ENCODE assay signal across 23 cellular contexts in genomic region chr1:19351858-19352257, GRCh38. TPM values are rescaled to one million over a fixed set of nuclear protein-coding genes. Genes with fewer than 3 reads are reported as not detected.
DNase-seq lines count a peak whose midpoint lies in the region; ATAC-seq and TF ChIP-seq lines count a peak whose summit lies in the region.
"Had no signal": no experiment of that assay in that cellular context is flagged by ENCODE, and none has a peak within 500 bp of the region (broad histone marks: within the 10 kb centered on the region; RNA-seq: fewer than 3 reads in every experiment).

No MANE protein-coding gene starts in this region.

- TF ChIP-seq POLR2A in IMR-90 (IDR thresholded peaks at IDR 0.05; ENCODE audit: low read depth, low read length): no peak

- H4K8ac ChIP-seq in IMR-90 (ENCODE audit: low read depth in 2 of 2, low read length in 2 of 2): no peak overlapping the region

- H2AFZ ChIP-seq in IMR-90 (replicated peaks; ENCODE audit: low read length, poor library complexity): peak overlapping the region; percentile 17

- no TSS peak for BruUV-seq in IMR-90 (replicated peaks; lab: Mats Ljungman, UMichigan)

- POLR2A ChIA-PET in IMR-90 (lab: Charles Lee; ENCODE audit: unreplicated experiment): no interaction called here

- H3K9me1 ChIP-seq in IMR-90 (ENCODE audit: insufficient read depth, low read length): no peaks in the 10 kb centered on the region

- no peak overlapping the region for H3K56ac ChIP-seq in IMR-90 (ENCODE audit: extremely low read depth, insufficient read depth, low read length)

- no peak overlapping the region for H3K4me3 Mint-ChIP-seq in activated T-helper 17 cell treated with anti-CD3 and anti-CD28 coated beads, Interleukin-2, amount 50 U/mL, for 72 hours
- H3K4me3 Mint-ChIP-seq in stimulated activated effector memory CD8-positive, alpha-beta T cell treated with anti-CD3 and anti-CD28 coated beads, Interleukin-12 subunit alpha, Interleukin-12 subunit beta, amount 100 ng/mL, for 72 hours: no peak overlapping the region
- no peak overlapping the region for H3K4me3 Mint-ChIP-seq in chondrocyte (ENCODE audit: unreplicated experiment)

- H2AK5ac ChIP-seq in IMR-90 (ENCODE audit: low read depth, low read length): no peak overlapping the region

- H4K91ac ChIP-seq in IMR-90 (ENCODE audit: insufficient read depth, low read depth, low read length): no peak overlapping the region

- ATAC-seq in IMR-90 (ENCODE audit: low read depth): no peak
- ATAC-seq in activated T-helper 17 cell treated with anti-CD3 and anti-CD28 coated beads, Interleukin-2, amount 50 U/mL, for 72 hours (replicated peaks): no peak
- peak; percentile 7 for ATAC-seq in left colon
- ATAC-seq in stimulated activated effector memory CD8-positive, alpha-beta T cell treated with anti-CD3 and anti-CD28 coated beads, Interleukin-12 subunit alpha, Interleukin-12 subunit beta, amount 100 ng/mL, for 72 hours: no peak
- no peak for ATAC-seq in HG02763 (IDR thresholded peaks at IDR 0.05; ENCODE audit: unreplicated experiment)
- ATAC-seq: foreskin keratinocyte had no signal

- no peak for TF ChIP-seq CTCF in IMR-90 (conservative IDR thresholded peaks at IDR 0.05; ENCODE audit: low read depth, low read length)
- TF ChIP-seq CTCF in chondrocyte (IDR thresholded peaks at IDR 0.05): no peak

- no peak overlapping the region for H2BK5ac ChIP-seq in IMR-90 (ENCODE audit: low read depth, low read length, poor library complexity, severe bottlenecking)

- H3K4me1 Mint-ChIP-seq in activated T-helper 17 cell treated with anti-CD3 and anti-CD28 coated beads, Interleukin-2, amount 50 U/mL, for 72 hours: no peaks in the 10 kb centered on the region
- no peaks in the 10 kb centered on the region for H3K4me1 Mint-ChIP-seq in stimulated activated effector memory CD8-positive, alpha-beta T cell treated with anti-CD3 and anti-CD28 coated beads, Interleukin-12 subunit alpha, Interleukin-12 subunit beta, amount 100 ng/mL, for 72 hours
- H3K4me1 Mint-ChIP-seq in chondrocyte (ENCODE audit: low read depth): no peaks in the 10 kb centered on the region

- H3K4me1 ChIP-seq in IMR-90 (ENCODE audit: control insufficient read depth, insufficient read depth, low read length): peaks cover 2% of the 10 kb centered on the region; the same call in 1 of the 2 replicates
- H3K4me1 ChIP-seq: foreskin keratinocyte had no signal

- peaks cover 82% of the 10 kb centered on the region for H3K36me3 ChIP-seq in IMR-90 (ENCODE audit: control insufficient read depth, insufficient read depth, low read length)

- H3K27me3 ChIP-seq in IMR-90 (ENCODE audit: control insufficient read depth, insufficient read depth, low read length): no peaks in the 10 kb centered on the region
- H3K27me3 ChIP-seq: BLaER1 treated with 17β-estradiol and CSF1 and Interleukin-3, amounts not matched to agents 10 nM and 100 nM; brain microvascular endothelial cell; foreskin keratinocyte; neutrophil; upper lobe of left lung had no signal

- no peak overlapping the region for H2AK9ac ChIP-seq in IMR-90 (replicated peaks; ENCODE audit: low read depth, low read length, poor library complexity)

- H3K36me3 Mint-ChIP-seq in activated T-helper 17 cell treated with anti-CD3 and anti-CD28 coated beads, Interleukin-2, amount 50 U/mL, for 72 hours (ENCODE audit: low read depth): peaks cover 84% of the 10 kb centered on the region
- H3K36me3 Mint-ChIP-seq in stimulated activated effector memory CD8-positive, alpha-beta T cell treated with anti-CD3 and anti-CD28 coated beads, Interleukin-12 subunit alpha, Interleukin-12 subunit beta, amount 100 ng/mL, for 72 hours: peaks cover 87% of the 10 kb centered on the region
- H3K36me3 Mint-ChIP-seq in chondrocyte (ENCODE audit: low read depth): peaks cover 32% of the 10 kb centered on the region

- intact Hi-C loops in IMR-90 (cut with micrococcal nuclease): no loop called here
- intact Hi-C loops in left colon (cut with DNase I, micrococcal nuclease): no loop called here

- no peak overlapping the region for H2BK120ac ChIP-seq in IMR-90 (ENCODE audit: low read depth, low read length)

- H3K4me3 ChIP-seq in IMR-90 (ENCODE audit: insufficient read depth, low read depth, low read length): no peak overlapping the region
- H3K4me3 ChIP-seq: BLaER1 treated with 17β-estradiol and CSF1 and Interleukin-3, amounts not matched to agents 10 nM and 100 nM; upper lobe of left lung had no signal

- H3K9me3 ChIP-seq in IMR-90 (ENCODE audit: control insufficient read depth, insufficient read depth, low read length): no peaks in the 10 kb centered on the region
- H3K9me3 ChIP-seq: BLaER1 treated with 17β-estradiol and CSF1 and Interleukin-3, amounts not matched to agents 10 nM and 100 nM; neutrophil; upper lobe of left lung had no signal

- H3K4me2 ChIP-seq in IMR-90 (ENCODE audit: low read depth, low read length): no peak overlapping the region
- H3K4me2 ChIP-seq: BLaER1 treated with 17β-estradiol and CSF1 and Interleukin-3, amounts not matched to agents 10 nM and 100 nM had no signal

- no peak for TF ChIP-seq RAD21 in IMR-90 (IDR thresholded peaks at IDR 0.05; ENCODE audit: low read length)

- no peak overlapping the region for H2BK20ac ChIP-seq in IMR-90 (ENCODE audit: low read depth, low read length)

- no peaks in the 10 kb centered on the region for H3K27me3 Mint-ChIP-seq in activated T-helper 17 cell treated with anti-CD3 and anti-CD28 coated beads, Interleukin-2, amount 50 U/mL, for 72 hours
- H3K27me3 Mint-ChIP-seq in chondrocyte (ENCODE audit: low read depth): no peaks in the 10 kb centered on the region
- H3K27me3 Mint-ChIP-seq: progenitor cell of endocrine pancreas had no signal

- dilution Hi-C loops in IMR-90 (cut with HindIII; ENCODE audit: low sequenced_read_pairs, unreplicated experiment): no loop called here

- 69% methylated on average over 4 of the region's 11 CpGs; no CpG with 5 or more reads in 1 of the 2 experiments for WGBS in IMR-90 (ENCODE audit: extremely low coverage in 2 of 2, insufficient read length in 1 of 2), 2 experiments

- peak overlapping the region; percentile 63 for H3K27ac Mint-ChIP-seq in activated T-helper 17 cell treated with anti-CD3 and anti-CD28 coated beads, Interleukin-2, amount 50 U/mL, for 72 hours
- peak overlapping the region; percentile 81 for H3K27ac Mint-ChIP-seq in stimulated activated effector memory CD8-positive, alpha-beta T cell treated with anti-CD3 and anti-CD28 coated beads, Interleukin-12 subunit alpha, Interleukin-12 subunit beta, amount 100 ng/mL, for 72 hours
- no peak overlapping the region for H3K27ac Mint-ChIP-seq in chondrocyte (ENCODE audit: unreplicated experiment)

- H3K18ac ChIP-seq in IMR-90 (ENCODE audit: low read depth, low read length): no peak overlapping the region

- H4K20me1 ChIP-seq in IMR-90 (ENCODE audit: insufficient read depth, low read length): peaks cover 39% of the 10 kb centered on the region

- no peak overlapping the region for H2BK15ac ChIP-seq in IMR-90 (ENCODE audit: low read depth, low read length)

- peaks cover 23 to 67% of the 10 kb centered on the region in 2 experiments for H3K79me1 ChIP-seq in IMR-90 (ENCODE audit: low read depth in 1 of 2, low read length in 2 of 2)

- CTCF ChIA-PET in IMR-90 (lab: Yijun Ruan, JAX): no interaction called here

- no peaks in the 10 kb centered on the region for H3K9me3 Mint-ChIP-seq in activated T-helper 17 cell treated with anti-CD3 and anti-CD28 coated beads, Interleukin-2, amount 50 U/mL, for 72 hours
- no peaks in the 10 kb centered on the region for H3K9me3 Mint-ChIP-seq in stimulated activated effector memory CD8-positive, alpha-beta T cell treated with anti-CD3 and anti-CD28 coated beads, Interleukin-12 subunit alpha, Interleukin-12 subunit beta, amount 100 ng/mL, for 72 hours
- H3K9me3 Mint-ChIP-seq in chondrocyte (ENCODE audit: low read depth): no peaks in the 10 kb centered on the region

- no peak overlapping the region for H3K4ac ChIP-seq in IMR-90 (ENCODE audit: low read depth, low read length)

- H3K9ac ChIP-seq in IMR-90 (ENCODE audit: low read depth, low read length): no peak overlapping the region
- H3K9ac ChIP-seq: BLaER1 treated with 17β-estradiol and CSF1 and Interleukin-3, amounts not matched to agents 10 nM and 100 nM had no signal

- DNase-seq in IMR-90: no peak
- peak; percentile 36 to 51 for DNase-seq in left colon
- DNase-seq in stimulated activated effector memory CD8-positive, alpha-beta T cell treated with anti-CD3 and anti-CD28 coated beads, Interleukin-12 subunit alpha, Interleukin-12 subunit beta, amount 100 ng/mL, for 72 hours (ENCODE audit: low spot score in 2 of 2): no peak
- no peak for DNase-seq in chondrocyte (ENCODE audit: low spot score)
- DNase-seq in A172 (ENCODE audit: low spot score): no peak
- no peak for DNase-seq in GM19240 (ENCODE audit: insufficient read length, low spot score)
- DNase-seq: brain microvascular endothelial cell; COR-L47; DMS53; effector CD4-positive, alpha-beta T cell; foreskin keratinocyte; KG1; NCI-H1417; NCI-H2081 treated with DMSO at 0.1 percent for 48 hours; NCI-H345; NCI-H82; T-helper 1 cell; upper lobe of left lung had no signal

- in situ Hi-C loops in IMR-90 (cut with MboI; ENCODE audit: low sequenced_read_pairs): no loop called here

- H3K14ac ChIP-seq in IMR-90 (replicated peaks; ENCODE audit: low read depth, low read length): no peak overlapping the region

- H3K23ac ChIP-seq in IMR-90 (ENCODE audit: low read depth, low read length): no peak overlapping the region

- H4K5ac ChIP-seq in IMR-90 (ENCODE audit: low read depth, low read length): no peak overlapping the region

- no peak overlapping the region for H3K27ac ChIP-seq in IMR-90 (ENCODE audit: insufficient read depth, low read length)
- H3K27ac ChIP-seq: BLaER1 treated with 17β-estradiol and CSF1 and Interleukin-3, amounts not matched to agents 10 nM and 100 nM; brain microvascular endothelial cell; foreskin keratinocyte; neutrophil had no signal

TF ChIP-seq in IMR-90, 13 proteins besides CTCF, POLR2A, EP300 and RAD21 (continues in another document):
- no peak for TF ChIP-seq MAFK (IDR thresholded peaks at IDR 0.05; ENCODE audit: low read depth, low read length)

RNA-seq across cellular contexts. Expression of gene SLC66A1, which starts 39.7 kb away (rescaled TPM):
- total RNA-seq in IMR-90 (2012; rRNA removed): 6.8 and 7.5 TPM in 2 replicates
- polyA plus RNA-seq in IMR-90 (2012; rRNA removed): 18.9 and 22.3 TPM in 2 replicates
- polyA plus RNA-seq in IMR-90 (2012; cell fraction: cytosol; rRNA removed): 14.6 and 25.7 TPM in 2 replicates
- 15.3 and 31.2 TPM in 2 replicates for polyA plus RNA-seq in IMR-90 (2012; cell fraction: nucleus; rRNA removed; ENCODE audit: low replicate concordance)
- total RNA-seq in activated T-helper 17 cell treated with anti-CD3 and anti-CD28 coated beads, Interleukin-2, amount 50 U/mL, for 72 hours: 1 to 10 TPM; 5.7 to 8.9 TPM
- 10 to 100 TPM; 13.7 to 16.1 TPM for total RNA-seq in left colon
- 15.7 to 20.1 TPM (median 18.8 TPM) in 3 replicates for total RNA-seq in chondrocyte
- total RNA-seq in A172 (2014; rRNA removed; shearing (Covaris generic)): 18.3 and 20.5 TPM in 2 replicates

RNA-seq across cellular contexts. Expression of gene AKR7A2, which starts 39.9 kb away (rescaled TPM):
- total RNA-seq in IMR-90 (2012; rRNA removed) (50.5 and 60.2 TPM in 2 replicates), left colon (100 to 1,000 TPM in 1 of 2 donors, 10 to 100 TPM in 1; 98.7 to 104 TPM), chondrocyte (46.6 to 48.9 TPM (median 47.1 TPM) in 3 replicates)
- 55.8 and 70.8 TPM in 2 replicates for polyA plus RNA-seq in IMR-90 (2012; rRNA removed)
- polyA plus RNA-seq in IMR-90 (2012; cell fraction: cytosol; rRNA removed): 67.7 and 109 TPM in 2 replicates
- 26.6 and 48.2 TPM in 2 replicates for polyA plus RNA-seq in IMR-90 (2012; cell fraction: nucleus; rRNA removed; ENCODE audit: low replicate concordance)
- total RNA-seq in activated T-helper 17 cell treated with anti-CD3 and anti-CD28 coated beads, Interleukin-2, amount 50 U/mL, for 72 hours: 10 to 100 TPM; 37.1 to 61.4 TPM
- 90.9 and 96.0 TPM in 2 replicates for total RNA-seq in A172 (2014; rRNA removed; shearing (Covaris generic))

Comparison
In these comparisons a context has a peak if more than half of its experiments do, and no peak if none do; other contexts are left out.
1. DNase-seq: peak in left colon (2 of 2); none in IMR-90 (single experiment), stimulated activated effector memory CD8-positive, alpha-beta T cell treated with anti-CD3 and anti-CD28 coated beads, Interleukin-12 subunit alpha, Interleukin-12 subunit beta, amount 100 ng/mL, for 72 hours (0 of 2), chondrocyte (single experiment), A172 (single experiment) and GM19240 (single experiment).